1 cellular context compared by ENCODE assay signal in genomic region chr9:133901184-133901835, GRCh38.
TF ChIP-seq lines count a peak whose summit lies in the region.

No MANE protein-coding gene starts in this region.

TF ChIP-seq in HepG2, 621 proteins besides CTCF, POLR2A, EP300 and RAD21:
- TF ChIP-seq GFI1 (CRISPR knock-in tag; IDR thresholded peaks at IDR 0.05; ENCODE audit: borderline replicate concordance) (no peak), PRMT3 (CRISPR knock-in tag; IDR thresholded peaks at IDR 0.05; ENCODE audit: borderline replicate concordance, low read depth) (no peak), ZNF343 (CRISPR knock-in tag; IDR thresholded peaks at IDR 0.05) (no peak), NRL (CRISPR knock-in tag; IDR thresholded peaks at IDR 0.05; ENCODE audit: borderline replicate concordance) (0 out of 2 replicates have a peak, but pooled peaks have one; percentile 52), ZNF589 (CRISPR knock-in tag; conservative IDR thresholded peaks at IDR 0.05) (no peak)
